9 cellular contexts compared by ENCODE assay signal in genomic region chr1:11682287-11682771, GRCh38. TPM values are rescaled to one million over a fixed set of nuclear protein-coding genes. Genes with fewer than 3 reads are reported as not detected.
DNase-seq lines count a peak whose midpoint lies in the region; ATAC-seq and TF ChIP-seq lines count a peak whose summit lies in the region.
"Had no signal": no experiment of that assay in that cellular context is flagged by ENCODE, and none has a peak within 500 bp of the region (broad histone marks: within the 10 kb centered on the region; RNA-seq: fewer than 3 reads in every experiment).

No MANE protein-coding gene starts in this region.

- peaks cover 10% of the 10 kb centered on the region for H3K4me1 Mint-ChIP-seq in T-helper 1 cell treated with Interleukin-12 subunit alpha and Interleukin-12 subunit beta and Interleukin-4 antibody, amounts not matched to agents 30 μg/mL and 1 μg/mL, for 36 hours (ENCODE audit: low read depth)

- H3K4me1 ChIP-seq in Loucy (ENCODE audit: insufficient read depth, low read length, poor library complexity, severe bottlenecking), result peaks cover 36% of the 10 kb centered on the region
- H3K4me1 ChIP-seq in endocrine pancreas (ENCODE audit: control insufficient read depth, insufficient read depth, low read length), result no peaks in the 10 kb centered on the region
- peaks cover 25% of the 10 kb centered on the region for H3K4me1 ChIP-seq in neuron (ENCODE audit: insufficient read depth, low read length)

- no peak for ATAC-seq in HG03159 (IDR thresholded peaks at IDR 0.05; ENCODE audit: unreplicated experiment)
- ATAC-seq in left cardiac atrium, result no peak

- H4K20me1 ChIP-seq in Loucy (ENCODE audit: insufficient read depth, low read length, poor library complexity, severe bottlenecking), result peaks cover 7% of the 10 kb centered on the region

- H3K9me2 ChIP-seq in Loucy (replicated peaks; ENCODE audit: low read depth, low read length), result no peaks in the 10 kb centered on the region

- H3K27ac Mint-ChIP-seq in T-helper 1 cell treated with Interleukin-12 subunit alpha and Interleukin-12 subunit beta and Interleukin-4 antibody, amounts not matched to agents 30 μg/mL and 1 μg/mL, for 36 hours, result no peak overlapping the region

- no peak for TF ChIP-seq CTCF in Loucy (conservative IDR thresholded peaks at IDR 0.05; ENCODE audit: low read length)

- H3K4me2 ChIP-seq in Loucy (ENCODE audit: low read depth, low read length, poor library complexity, severe bottlenecking), result peak overlapping the region; percentile 91

- intact Hi-C loops in left cardiac atrium (cut with DNase I), result no loop called here

- DNase-seq in T-helper 1 cell, result no peak
- DNase-seq in NCI-H187 (lab: John Stamatoyannopoulos, UW), result no peak
- no peak for DNase-seq in left cardiac atrium
- DNase-seq: NCI-H526 treated with DMSO at 0.1 percent for 48 hours had no signal

- H3K36me3 ChIP-seq in Loucy (ENCODE audit: insufficient read depth, low read length) (peaks cover 3% of the 10 kb centered on the region; the same call in 1 of the 2 replicates), endocrine pancreas (ENCODE audit: control insufficient read depth, insufficient read depth, low read length) (no peaks in the 10 kb centered on the region), neuron (ENCODE audit: insufficient read depth, low read length) (peaks cover 11% of the 10 kb centered on the region)

- H3K9me3 ChIP-seq in Loucy (ENCODE audit: insufficient read depth, low read depth, low read length), result no peaks in the 10 kb centered on the region
- no peaks in the 10 kb centered on the region for H3K9me3 ChIP-seq in endocrine pancreas (ENCODE audit: control insufficient read depth, low read length)
- H3K9me3 ChIP-seq in neuron (ENCODE audit: low read length), result no peaks in the 10 kb centered on the region

- H3K36me3 Mint-ChIP-seq in T-helper 1 cell treated with Interleukin-12 subunit alpha and Interleukin-12 subunit beta and Interleukin-4 antibody, amounts not matched to agents 30 μg/mL and 1 μg/mL, for 36 hours (ENCODE audit: low read depth), result peaks cover 3% of the 10 kb centered on the region

- H3K9ac ChIP-seq in Loucy (ENCODE audit: low read depth, low read length, poor library complexity, severe bottlenecking) (peak overlapping the region; percentile 87), endocrine pancreas (ENCODE audit: control insufficient read depth, insufficient read depth, low read length) (no peak overlapping the region)

- peaks cover 81% of the 10 kb centered on the region for H3K79me2 ChIP-seq in Loucy (ENCODE audit: insufficient read depth, low read length)

- H3K27me3 ChIP-seq in Loucy (ENCODE audit: insufficient read depth, low read length, poor library complexity, severe bottlenecking) (no peaks in the 10 kb centered on the region), endocrine pancreas (ENCODE audit: control insufficient read depth, insufficient read depth, low read length) (no peaks in the 10 kb centered on the region), neuron (ENCODE audit: insufficient read depth, low read length) (no peaks in the 10 kb centered on the region)

- H3K4me3 ChIP-seq in Loucy (ENCODE audit: low read length, poor library complexity, severe bottlenecking), result peak overlapping the region; percentile 95
- H3K4me3 ChIP-seq in endocrine pancreas (ENCODE audit: control insufficient read depth, insufficient read depth, low read length), result peak overlapping the region; percentile 24
- H3K4me3 ChIP-seq in neuron (ENCODE audit: low read length), result peak overlapping the region; percentile 89

- peaks cover 5% of the 10 kb centered on the region for H3K27me3 Mint-ChIP-seq in T-helper 1 cell treated with Interleukin-12 subunit alpha and Interleukin-12 subunit beta and Interleukin-4 antibody, amounts not matched to agents 30 μg/mL and 1 μg/mL, for 36 hours (ENCODE audit: low read depth)

- no peaks in the 10 kb centered on the region for H3F3A ChIP-seq in Loucy (ENCODE audit: low read depth)

- H2AFZ ChIP-seq in Loucy (ENCODE audit: low read length) (no peak overlapping the region), neuron (ENCODE audit: low read depth, low read length) (no peak overlapping the region)

- H3K4me3 Mint-ChIP-seq in T-helper 1 cell treated with Interleukin-12 subunit alpha and Interleukin-12 subunit beta and Interleukin-4 antibody, amounts not matched to agents 30 μg/mL and 1 μg/mL, for 36 hours, result peak overlapping the region; percentile 54

- no peaks in the 10 kb centered on the region for H3K9me3 Mint-ChIP-seq in T-helper 1 cell treated with Interleukin-12 subunit alpha and Interleukin-12 subunit beta and Interleukin-4 antibody, amounts not matched to agents 30 μg/mL and 1 μg/mL, for 36 hours

RNA-seq across cellular contexts. Expression of gene MAD2L2, which starts 1.4 kb away (rescaled TPM):
- total RNA-seq in left cardiac atrium, result 10 to 100 TPM; 20.0 to 24.0 TPM

RNA-seq across cellular contexts. Expression of gene DRAXIN, which starts 9.2 kb away (rescaled TPM):
- total RNA-seq in left cardiac atrium, result under 1 TPM in 1 of 2 donors, not detected in 1; 0.06 TPM

RNA-seq across cellular contexts. Expression of gene FBXO6, which starts 18.3 kb away (rescaled TPM):
- total RNA-seq in left cardiac atrium, result 1 to 10 TPM; 6.1 to 7.4 TPM

RNA-seq across cellular contexts. Expression of gene FBXO44, which starts 27.7 kb away (rescaled TPM):
- 10 to 100 TPM; 18.7 to 22.3 TPM for total RNA-seq in left cardiac atrium

RNA-seq across cellular contexts. Expression of gene FBXO2, which starts 28.1 kb away (rescaled TPM):
- 1 to 10 TPM; 3.9 to 7.9 TPM for total RNA-seq in left cardiac atrium

Comparison
In these comparisons a context has a peak if more than half of its experiments do, and no peak if none do; other contexts are left out.
1. H3K4me3 ChIP-seq: peak in every context shown above with its lines; median percentile 95 in Loucy; 89 in neuron; 24 in endocrine pancreas.